Comparison of ENCODE assay signal across 1 cellular context in the genomic region with DNA sequence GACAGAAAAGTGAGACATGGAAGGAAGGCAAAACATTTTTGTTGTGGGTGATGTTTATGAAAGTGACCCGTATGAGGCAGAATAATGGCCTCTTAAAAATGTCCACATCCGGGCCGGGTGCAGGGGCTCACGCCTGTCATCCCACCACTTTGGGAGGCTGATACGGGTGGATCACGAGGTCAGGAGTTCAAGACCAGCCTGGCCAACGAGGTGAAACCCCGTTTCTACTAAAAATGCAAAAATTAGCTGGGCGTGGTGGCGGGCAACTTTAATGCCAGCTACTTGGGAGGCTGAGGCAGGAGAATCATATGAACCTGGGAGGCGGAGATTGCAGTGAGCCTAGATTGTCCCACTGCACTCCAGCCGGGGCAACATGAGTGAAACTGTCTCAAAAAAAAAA.
A peak's percentile ranks its signal among the peaks of the same experiment; 100 is the strongest.
TF ChIP-seq lines count a peak whose summit lies in the region.

No MANE protein-coding gene starts in this region.

TF ChIP-seq in A549, 52 proteins besides CTCF, POLR2A, EP300 and RAD21:
- TF ChIP-seq JUNB (IDR thresholded peaks at IDR 0.05): 0 out of 2 replicates have a peak, but pooled peaks have one; percentile 5
- peak; percentile 47; the same call in 1 of the 2 replicates for TF ChIP-seq ZNF302 (CRISPR knock-in tag; IDR thresholded peaks at IDR 0.05)
